10 cellular contexts compared by ENCODE assay signal in the genomic region with DNA sequence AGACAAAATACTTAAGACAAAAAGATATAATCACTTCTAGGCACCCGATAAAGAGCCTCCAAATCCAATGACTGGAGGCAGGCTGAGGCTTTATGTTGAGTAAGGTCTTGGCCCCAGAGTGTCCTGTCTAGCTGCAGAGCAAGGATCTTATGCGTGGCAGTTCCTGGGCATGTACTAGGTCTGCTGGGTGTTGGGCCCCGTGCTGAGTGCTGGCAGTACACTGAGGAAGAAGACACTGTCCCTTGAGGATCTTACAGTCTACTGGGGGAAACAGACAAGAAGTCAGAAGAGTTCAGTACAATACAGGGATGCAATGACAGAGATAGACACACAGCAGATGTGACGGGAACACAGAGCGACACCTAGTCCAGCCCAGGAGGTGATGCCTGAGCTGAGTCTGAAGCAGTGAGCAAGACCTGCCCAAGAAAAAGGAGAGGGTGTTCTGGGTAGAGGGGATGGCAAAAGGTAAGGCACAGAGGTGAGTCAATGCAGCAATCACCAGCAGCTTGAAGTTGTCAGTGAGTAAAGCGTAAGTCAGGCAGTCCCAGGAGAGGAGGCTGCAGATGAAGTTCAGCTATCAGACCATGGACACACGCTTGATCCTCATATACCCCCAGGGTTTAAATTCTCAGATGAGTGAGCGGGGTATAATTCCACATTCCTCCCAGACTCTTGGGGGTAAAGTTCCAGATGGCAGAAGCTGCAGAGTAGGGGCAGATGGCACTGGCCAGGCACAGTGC. TPM values are rescaled to one million over a fixed set of nuclear protein-coding genes. Genes with fewer than 3 reads are reported as not detected.
DNase-seq lines count a peak whose midpoint lies in the region; ATAC-seq and TF ChIP-seq lines count a peak whose summit lies in the region.
"Had no signal": no experiment of that assay in that cellular context is flagged by ENCODE, and none has a peak within 500 bp of the region (broad histone marks: within the 10 kb centered on the region; RNA-seq: fewer than 3 reads in every experiment).

No MANE protein-coding gene starts in this region.

- H3K36me3 Mint-ChIP-seq in stimulated activated naive CD8-positive, alpha-beta T cell treated with anti-CD3 and anti-CD28 coated beads, Interleukin-15, Interleukin-2, amounts not matched to agents 100 ng/mL and 50 ng/mL, for 24 hours (ENCODE audit: low read depth): peaks cover 54% of the 10 kb centered on the region
- peaks cover 49% of the 10 kb centered on the region for H3K36me3 Mint-ChIP-seq in activated CD8-positive, alpha-beta T cell treated with anti-CD3 and anti-CD28 coated beads, Interleukin-2, amount 10 ng/mL, durations not matched to agents 7 days and 5 days (ENCODE audit: low read depth)

- no peaks in the 10 kb centered on the region for H3K27me3 ChIP-seq in mesendoderm (ENCODE audit: insufficient read depth, low read length, poor library complexity)
- H3K27me3 ChIP-seq: SJSA1 had no signal

- no peak overlapping the region for H3K18ac ChIP-seq in mesendoderm (ENCODE audit: low read length)

- H2BK120ac ChIP-seq in mesendoderm (ENCODE audit: low read depth, low read length): no peak overlapping the region

- H3K9ac ChIP-seq in mesendoderm (ENCODE audit: low read length): no peak overlapping the region

- no peak for TF ChIP-seq CTCF in coronary artery (IDR thresholded peaks at IDR 0.05)

- POLR2A ChIA-PET in activated CD8-positive, alpha-beta T cell treated with anti-CD3 and anti-CD28 coated beads, Interleukin-2, amount 10 ng/mL, durations not matched to agents 7 days and 5 days (lab: Charles Lee): interaction anchor here (0.8 to 1.8 kb wide), 3 partner anchors 10 to 19 kb away, joined by 3 to 6 read pairs (median 4); no protein-coding TSS in a partner anchor

- DNase-seq in stimulated activated naive CD8-positive, alpha-beta T cell treated with anti-CD3 and anti-CD28 coated beads, Interleukin-15, Interleukin-2, amounts not matched to agents 100 U/mL and 50 U/mL, for 24 hours: no peak
- DNase-seq in activated CD8-positive, alpha-beta T cell treated with anti-CD3 and anti-CD28 coated beads, Interleukin-2, amount 10 ng/mL, durations not matched to agents 7 days and 5 days: no peak
- no peak for DNase-seq in mesendoderm
- DNase-seq in NOMO-1 treated with DMSO at 0.1 percent for 48 hours (lab: John Stamatoyannopoulos, UW; ENCODE audit: unreplicated experiment): no peak
- DNase-seq in effector CD4-positive, alpha-beta T cell: no peak
- no peak for DNase-seq in coronary artery (ENCODE audit: low spot score)
- DNase-seq: DMS153 had no signal

- no peak overlapping the region for H4K8ac ChIP-seq in mesendoderm (ENCODE audit: low read depth, low read length)

- no peak overlapping the region for H2AK5ac ChIP-seq in mesendoderm (ENCODE audit: low read length)

- H2BK5ac ChIP-seq in mesendoderm (ENCODE audit: low read length): no peak overlapping the region

- H3K4me1 ChIP-seq in mesendoderm (ENCODE audit: control insufficient read depth, low read depth, low read length): no peaks in the 10 kb centered on the region

- no peaks in the 10 kb centered on the region for H3K9me3 Mint-ChIP-seq in stimulated activated naive CD8-positive, alpha-beta T cell treated with anti-CD3 and anti-CD28 coated beads, Interleukin-15, Interleukin-2, amounts not matched to agents 100 ng/mL and 50 ng/mL, for 24 hours
- H3K9me3 Mint-ChIP-seq in activated CD8-positive, alpha-beta T cell treated with anti-CD3 and anti-CD28 coated beads, Interleukin-2, amount 10 ng/mL, durations not matched to agents 7 days and 5 days (ENCODE audit: insufficient read depth): no peaks in the 10 kb centered on the region

- no peak overlapping the region for H4K5ac ChIP-seq in mesendoderm (ENCODE audit: low read length)

- peak overlapping the region; percentile 9 for H3K23ac ChIP-seq in mesendoderm (ENCODE audit: low read length)

- H3K36me3 ChIP-seq in mesendoderm (ENCODE audit: control insufficient read depth, insufficient read depth, low read length): no peaks in the 10 kb centered on the region

- CTCF ChIA-PET in activated CD8-positive, alpha-beta T cell treated with anti-CD3 and anti-CD28 coated beads, Interleukin-2, amount 10 ng/mL, durations not matched to agents 7 days and 5 days (lab: Charles Lee): interaction anchor here (1.1 to 3.9 kb wide), 6 partner anchors 12 to 163 kb away, joined by 3 to 23 read pairs (median 6); partner anchors contain the start of genes ACBD4 and MAP3K14

- peak overlapping the region; percentile 5 for H3K4me3 Mint-ChIP-seq in stimulated activated naive CD8-positive, alpha-beta T cell treated with anti-CD3 and anti-CD28 coated beads, Interleukin-15, Interleukin-2, amounts not matched to agents 100 ng/mL and 50 ng/mL, for 24 hours
- no peak overlapping the region for H3K4me3 Mint-ChIP-seq in activated CD8-positive, alpha-beta T cell treated with anti-CD3 and anti-CD28 coated beads, Interleukin-2, amount 10 ng/mL, durations not matched to agents 7 days and 5 days

- H3K4me3 ChIP-seq in mesendoderm (ENCODE audit: low read length): no peak overlapping the region
- H3K4me3 ChIP-seq in coronary artery: no peak overlapping the region
- H3K4me3 ChIP-seq: SJSA1 had no signal

- H2BK15ac ChIP-seq in mesendoderm (replicated peaks; ENCODE audit: low read depth): no peak overlapping the region

- H3K27ac ChIP-seq in mesendoderm (ENCODE audit: low read depth, low read length) (no peak overlapping the region), coronary artery (peak overlapping the region in 1 of 2 donors; percentile 26)
- H3K27ac ChIP-seq: SJSA1 had no signal

- H3K4ac ChIP-seq in mesendoderm (ENCODE audit: low read depth, low read length): no peak overlapping the region

- H3K27ac Mint-ChIP-seq in stimulated activated naive CD8-positive, alpha-beta T cell treated with anti-CD3 and anti-CD28 coated beads, Interleukin-15, Interleukin-2, amounts not matched to agents 100 ng/mL and 50 ng/mL, for 24 hours: peak overlapping the region; percentile 63
- H3K27ac Mint-ChIP-seq in activated CD8-positive, alpha-beta T cell treated with anti-CD3 and anti-CD28 coated beads, Interleukin-2, amount 10 ng/mL, durations not matched to agents 7 days and 5 days: peak overlapping the region; percentile 51

- H3K27me3 Mint-ChIP-seq in stimulated activated naive CD8-positive, alpha-beta T cell treated with anti-CD3 and anti-CD28 coated beads, Interleukin-15, Interleukin-2, amounts not matched to agents 100 ng/mL and 50 ng/mL, for 24 hours: no peaks in the 10 kb centered on the region
- no peaks in the 10 kb centered on the region for H3K27me3 Mint-ChIP-seq in activated CD8-positive, alpha-beta T cell treated with anti-CD3 and anti-CD28 coated beads, Interleukin-2, amount 10 ng/mL, durations not matched to agents 7 days and 5 days (ENCODE audit: low read depth)

- no peak for ATAC-seq in stimulated activated naive CD8-positive, alpha-beta T cell treated with anti-CD3 and anti-CD28 coated beads, Interleukin-15, Interleukin-2, amounts not matched to agents 100 U/mL and 50 U/mL, for 24 hours
- ATAC-seq in activated CD8-positive, alpha-beta T cell treated with anti-CD3 and anti-CD28 coated beads, Interleukin-2, amount 10 ng/mL, durations not matched to agents 7 days and 5 days: no peak
- ATAC-seq in HG03139 (IDR thresholded peaks at IDR 0.05; ENCODE audit: unreplicated experiment): no peak

- peaks cover 11% of the 10 kb centered on the region for H3K79me1 ChIP-seq in mesendoderm (ENCODE audit: low read length)

- peaks cover 5% of the 10 kb centered on the region for H3K79me2 ChIP-seq in mesendoderm (ENCODE audit: control insufficient read depth, insufficient read depth, low read length)

- peak overlapping the region; percentile 49 for H3K56ac ChIP-seq in mesendoderm (ENCODE audit: low read length)

- peaks cover 97% of the 10 kb centered on the region for H3K4me1 Mint-ChIP-seq in stimulated activated naive CD8-positive, alpha-beta T cell treated with anti-CD3 and anti-CD28 coated beads, Interleukin-15, Interleukin-2, amounts not matched to agents 100 ng/mL and 50 ng/mL, for 24 hours (ENCODE audit: low read depth)
- H3K4me1 Mint-ChIP-seq in activated CD8-positive, alpha-beta T cell treated with anti-CD3 and anti-CD28 coated beads, Interleukin-2, amount 10 ng/mL, durations not matched to agents 7 days and 5 days (ENCODE audit: low read depth): peaks cover 88% of the 10 kb centered on the region

- WGBS in mesendoderm (ENCODE audit: extremely low coverage, insufficient coverage, low lambda C conversion rate): no CpG with 5 or more reads among the region's 8 CpGs

- no peak overlapping the region for H3K4me2 ChIP-seq in mesendoderm (ENCODE audit: low read length)

RNA-seq across cellular contexts. Expression of gene MAP3K14, which starts 18.1 kb away (rescaled TPM):
- 10 to 100 TPM; 17.5 to 23.8 TPM for total RNA-seq in activated CD8-positive, alpha-beta T cell treated with anti-CD3 and anti-CD28 coated beads, Interleukin-2, amount 10 ng/mL, durations not matched to agents 7 days and 5 days
- polyA plus RNA-seq in mesendoderm (2013, experiment 1 of 2): 1.6 TPM
- polyA plus RNA-seq in mesendoderm (2013, experiment 2 of 2): 2.0 TPM

RNA-seq across cellular contexts. Expression of gene SPATA32, which starts 36.8 kb away (rescaled TPM):
- under 1 TPM; 0.52 to 0.55 TPM for total RNA-seq in activated CD8-positive, alpha-beta T cell treated with anti-CD3 and anti-CD28 coated beads, Interleukin-2, amount 10 ng/mL, durations not matched to agents 7 days and 5 days
- polyA plus RNA-seq in mesendoderm (2013, experiment 1 of 2): not detected
- not detected for polyA plus RNA-seq in mesendoderm (2013, experiment 2 of 2)
- total RNA-seq: SJSA1 had no signal
